In the genomic region with DNA sequence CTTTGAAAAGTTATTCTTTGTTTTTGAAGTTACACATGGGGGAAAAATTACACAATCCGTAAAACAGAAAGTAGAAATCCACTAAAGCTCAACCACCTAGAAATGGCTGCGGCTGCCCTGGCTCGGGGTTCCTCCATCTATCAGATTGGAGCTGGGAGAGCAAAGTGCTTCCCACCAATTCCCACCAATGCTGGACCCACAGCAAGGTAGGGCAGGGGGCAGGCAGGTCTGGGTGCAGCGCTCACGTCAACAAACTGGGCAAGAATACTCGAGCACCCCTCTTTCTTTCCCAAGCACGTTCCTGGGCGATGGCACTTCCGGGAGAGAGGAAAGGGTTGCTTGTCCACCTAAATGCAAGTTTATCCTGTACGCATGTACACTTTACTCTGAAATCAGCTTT, we compare ENCODE assay signal across 24 cellular contexts.
DNase-seq lines count a peak whose midpoint lies in the region; ATAC-seq, FAIRE-seq and TF ChIP-seq lines count a peak whose summit lies in the region.
"Had no signal": no experiment of that assay in that cellular context is flagged by ENCODE, and none has a peak within 500 bp of the region (broad histone marks: within the 10 kb centered on the region; RNA-seq: fewer than 3 reads in every experiment).

No MANE protein-coding gene starts in this region.

- H3K36me3 ChIP-seq in kidney (ENCODE audit: control insufficient read depth in 1 of 2, insufficient read depth in 2 of 2, low read length in 2 of 2) (no peaks in the 10 kb centered on the region), suprapubic skin (no peaks in the 10 kb centered on the region)

- TF ChIP-seq CTCF in kidney (IDR thresholded peaks at IDR 0.05; ENCODE audit: borderline replicate concordance, extremely low read depth, insufficient read depth) (no peak), suprapubic skin (IDR thresholded peaks at IDR 0.05) (no peak)

- WGBS in suprapubic skin, result 90% methylated on average over 10 of the region's 10 CpGs

- no peaks in the 10 kb centered on the region for H3K9me3 ChIP-seq in kidney (ENCODE audit: control insufficient read depth in 1 of 2, low read length in 2 of 2)
- H3K9me3 ChIP-seq in suprapubic skin, result no peaks in the 10 kb centered on the region

- no peaks in the 10 kb centered on the region for H3K36me3 Mint-ChIP-seq in activated CD8-positive, alpha-beta memory T cell treated with anti-CD3 and anti-CD28 coated beads, Interleukin-2, amount 10 ng/mL, durations not matched to agents 7 days and 5 days

- H3K9ac ChIP-seq in kidney (ENCODE audit: low read length in 2 of 2), result no peak overlapping the region

- TF ChIP-seq EP300 in suprapubic skin (IDR thresholded peaks at IDR 0.05), result no peak

- H3K4me3 Mint-ChIP-seq in activated CD8-positive, alpha-beta memory T cell treated with anti-CD3 and anti-CD28 coated beads, Interleukin-2, amount 10 ng/mL, durations not matched to agents 7 days and 5 days, result no peak overlapping the region

- no peak for FAIRE-seq in kidney (lab: Jason Lieb, UNC)
- FAIRE-seq: A204.1, GM19239, H1, HTR-8/SVneo had no signal

- no peaks in the 10 kb centered on the region for H3K27me3 Mint-ChIP-seq in activated CD8-positive, alpha-beta memory T cell treated with anti-CD3 and anti-CD28 coated beads, Interleukin-2, amount 10 ng/mL, durations not matched to agents 7 days and 5 days

- H3K27me3 ChIP-seq in suprapubic skin, result peaks cover 7% of the 10 kb centered on the region

- no peak for TF ChIP-seq POLR2A in suprapubic skin (IDR thresholded peaks at IDR 0.05)

- no peak overlapping the region for H3K27ac ChIP-seq in kidney (ENCODE audit: low read depth in 2 of 2, low read length in 2 of 2)
- H3K27ac ChIP-seq in suprapubic skin, result no peak overlapping the region
- H3K27ac ChIP-seq: C4-2B had no signal

- H3K4me1 ChIP-seq in kidney (ENCODE audit: control insufficient read depth in 1 of 2, insufficient read depth in 1 of 2, low read depth in 1 of 2, low read length in 2 of 2) (no peaks in the 10 kb centered on the region), suprapubic skin (no peaks in the 10 kb centered on the region)

- DNase-seq in activated CD8-positive, alpha-beta memory T cell treated with anti-CD3 and anti-CD28 coated beads, Interleukin-2, amount 10 ng/mL, durations not matched to agents 7 days and 5 days, result peak; percentile 21
- no peak for DNase-seq in activated CD8-positive, alpha-beta memory T cell treated with anti-CD3 and anti-CD28 coated beads for 24 hours
- DNase-seq in D341Med (ENCODE audit: low spot score) (peak; percentile 2), kidney (peak; percentile 44), suprapubic skin (ENCODE audit: low spot score in 2 of 2) (peak; percentile 32 to 40)
- DNase-seq in effector CD8-positive, alpha-beta T cell (lab: John Stamatoyannopoulos, UW), result no peak
- DNase-seq in central memory CD4-positive, alpha-beta T cell, result no peak
- DNase-seq: EL, GF-D8, KG1, NCI-H1092, NCI-H1436, NCI-H187 treated with DMSO at 0.1 percent for 48 hours, NCI-H2107, NCI-H510A treated with DMSO at 0.1 percent for 48 hours, NCI-H774 had no signal

- intact Hi-C loops in kidney (cut with DNase I), result no loop called here

- no peaks in the 10 kb centered on the region for H3K9me3 Mint-ChIP-seq in activated CD8-positive, alpha-beta memory T cell treated with anti-CD3 and anti-CD28 coated beads, Interleukin-2, amount 10 ng/mL, durations not matched to agents 7 days and 5 days (ENCODE audit: low read depth)

- H3K4me1 Mint-ChIP-seq in activated CD8-positive, alpha-beta memory T cell treated with anti-CD3 and anti-CD28 coated beads, Interleukin-2, amount 10 ng/mL, durations not matched to agents 7 days and 5 days, result no peaks in the 10 kb centered on the region

- ATAC-seq in activated CD8-positive, alpha-beta memory T cell treated with anti-CD3 and anti-CD28 coated beads, Interleukin-2, amount 10 ng/mL, durations not matched to agents 7 days and 5 days, result no peak
- ATAC-seq in HG03520 (IDR thresholded peaks at IDR 0.05; ENCODE audit: unreplicated experiment), result no peak
- ATAC-seq: HCT116, Panc1 had no signal

- CTCF ChIA-PET in activated CD8-positive, alpha-beta memory T cell treated with anti-CD3 and anti-CD28 coated beads, Interleukin-2, amount 10 ng/mL, durations not matched to agents 7 days and 5 days (lab: Charles Lee), result no interaction called here

- no peak overlapping the region for H3K27ac Mint-ChIP-seq in activated CD8-positive, alpha-beta memory T cell treated with anti-CD3 and anti-CD28 coated beads, Interleukin-2, amount 10 ng/mL, durations not matched to agents 7 days and 5 days

- H3K4me3 ChIP-seq in kidney (ENCODE audit: low read length in 2 of 2) (no peak overlapping the region), suprapubic skin (no peak overlapping the region)

Comparison
In these comparisons a context has a peak if more than half of its experiments do, and no peak if none do; other contexts are left out.
1. DNase-seq: peak in activated CD8-positive, alpha-beta memory T cell treated with anti-CD3 and anti-CD28 coated beads, Interleukin-2, amount 10 ng/mL, durations not matched to agents 7 days and 5 days (single experiment), D341Med (single experiment), kidney (single experiment) and suprapubic skin (2 of 2); none in activated CD8-positive, alpha-beta memory T cell treated with anti-CD3 and anti-CD28 coated beads for 24 hours (single experiment), effector CD8-positive, alpha-beta T cell (single experiment) and central memory CD4-positive, alpha-beta T cell (single experiment).